ENCODE assay signal across 8 cellular contexts in the genomic region with DNA sequence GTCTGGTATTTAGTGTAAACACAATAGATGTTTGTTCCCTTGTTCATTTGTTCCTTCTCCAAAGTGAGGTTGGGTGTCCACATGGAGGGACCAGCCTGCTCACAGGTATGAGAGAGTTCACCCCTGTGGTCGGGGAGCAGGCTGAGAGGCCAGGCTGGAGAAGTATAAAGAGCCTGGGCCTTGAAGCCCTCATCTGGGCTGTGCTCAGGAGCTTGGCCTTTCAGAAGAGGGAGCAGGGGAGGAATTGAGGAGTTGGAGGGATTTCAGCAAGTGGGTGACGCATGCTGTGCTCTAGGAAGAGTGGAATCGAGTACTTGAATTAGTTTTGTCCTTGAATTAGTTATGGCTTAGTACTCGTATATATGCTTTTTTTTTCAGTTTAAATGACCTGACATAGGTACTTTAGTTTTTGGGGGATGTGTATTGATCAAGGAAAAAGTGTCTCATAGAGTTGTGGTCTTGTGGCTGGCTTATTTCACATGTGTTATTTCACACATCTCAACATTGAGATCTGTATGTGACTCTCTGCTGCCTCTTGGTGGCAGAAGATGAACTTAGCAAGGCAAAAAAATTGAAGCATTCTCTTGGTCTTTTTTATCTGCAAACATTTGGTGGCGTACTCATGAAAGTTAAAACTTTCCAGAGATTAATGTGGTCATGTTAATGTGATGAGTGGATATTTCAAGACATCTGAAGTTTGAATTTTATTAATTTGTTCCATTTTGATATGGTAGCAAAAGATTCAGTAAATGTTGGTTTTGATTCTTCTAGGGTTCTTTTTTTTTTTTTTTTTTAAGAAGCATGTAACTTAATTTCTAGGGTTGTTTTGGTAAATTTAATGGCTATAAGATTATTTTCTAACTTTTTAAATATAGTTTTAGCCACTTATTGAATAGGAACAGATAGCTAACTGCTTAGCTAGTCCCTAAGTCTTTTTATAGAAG. TPM values are rescaled to one million over a fixed set of nuclear protein-coding genes. Genes with fewer than 3 reads are reported as not detected.
DNase-seq lines count a peak whose midpoint lies in the region; ATAC-seq, FAIRE-seq and TF ChIP-seq lines count a peak whose summit lies in the region.

No MANE protein-coding gene starts in this region.

- no peaks in the 10 kb centered on the region for H3K27me3 ChIP-seq in neutrophil

- DNase-seq in D721Med (ENCODE audit: insufficient read length, low spot score), result no peak
- no peak for DNase-seq in GM19239 (ENCODE audit: insufficient read length, low spot score)
- DNase-seq in NCI-H526 treated with DMSO at 0.1 percent for 48 hours (lab: John Stamatoyannopoulos, UW), result peak; percentile 39
- peak; percentile 42 for DNase-seq in activated T-cell treated with anti-CD3 and anti-CD28 coated beads, Interleukin-2, amount 50 U/mL, for 24 hours
- peak; percentile 63 for DNase-seq in fibroblast of the aortic adventitia (ENCODE audit: low read depth)
- DNase-seq in cortex of kidney (lab: John Stamatoyannopoulos, UW), result no peak

- peak overlapping the region; percentile 78 for H3K27ac Mint-ChIP-seq in activated T-cell treated with anti-CD3 and anti-CD28 coated beads, Interleukin-2, amount 50 U/mL, for 24 hours

- H3K4me3 Mint-ChIP-seq in activated T-cell treated with anti-CD3 and anti-CD28 coated beads, Interleukin-2, amount 50 U/mL, for 24 hours, result no peak overlapping the region

- no peak overlapping the region for H3K27ac ChIP-seq in neutrophil

- peaks cover 33% of the 10 kb centered on the region for H3K36me3 Mint-ChIP-seq in activated T-cell treated with anti-CD3 and anti-CD28 coated beads, Interleukin-2, amount 50 U/mL, for 24 hours (ENCODE audit: low read depth)

- no peaks in the 10 kb centered on the region for H3K9me3 ChIP-seq in neutrophil

- peak; percentile 94 for FAIRE-seq in D721Med (lab: Jason Lieb, UNC)
- peak; percentile 98 for FAIRE-seq in GM19239 (lab: Jason Lieb, UNC)

- H3K9me3 Mint-ChIP-seq in activated T-cell treated with anti-CD3 and anti-CD28 coated beads, Interleukin-2, amount 50 U/mL, for 24 hours, result no peaks in the 10 kb centered on the region

- TF ChIP-seq CTCF in D721Med (IDR thresholded peaks at IDR 0.05; ENCODE audit: insufficient read depth, missing control alignments), result peak; percentile 97
- peak; percentile 86 for TF ChIP-seq CTCF in fibroblast of the aortic adventitia (IDR thresholded peaks at IDR 0.05; ENCODE audit: insufficient read depth, low read length)
- TF ChIP-seq CTCF in neutrophil (IDR thresholded peaks at IDR 0.05), result peak; percentile 45

- peaks cover 30% of the 10 kb centered on the region for H3K36me3 ChIP-seq in neutrophil

- peak; percentile 88 for ATAC-seq in HG03280 (IDR thresholded peaks at IDR 0.05; ENCODE audit: unreplicated experiment)

- no peaks in the 10 kb centered on the region for H3K27me3 Mint-ChIP-seq in activated T-cell treated with anti-CD3 and anti-CD28 coated beads, Interleukin-2, amount 50 U/mL, for 24 hours

- no peaks in the 10 kb centered on the region for H3K4me1 ChIP-seq in neutrophil (ENCODE audit: control insufficient read depth in 1 of 2, insufficient read depth in 1 of 2, low read depth in 1 of 2, low read length in 1 of 2)

- H3K4me3 ChIP-seq in fibroblast of the aortic adventitia (ENCODE audit: low read depth, low read length) (no peak overlapping the region), neutrophil (ENCODE audit: low read depth in 1 of 2, low read length in 1 of 2) (no peak overlapping the region)

- H3K4me1 Mint-ChIP-seq in activated T-cell treated with anti-CD3 and anti-CD28 coated beads, Interleukin-2, amount 50 U/mL, for 24 hours (ENCODE audit: low read depth), result peaks cover 26% of the 10 kb centered on the region

RNA-seq across cellular contexts. Expression of a gene that starts 54.3 kb away (rescaled TPM):
- total RNA-seq in fibroblast of the aortic adventitia (ENCODE audit: low replicate concordance), result 0.72 TPM in 1 of 2 replicates, not detected in the other

Comparison
In these comparisons a context has a peak if more than half of its experiments do, and no peak if none do; other contexts are left out.
1. DNase-seq: peak in NCI-H526 treated with DMSO at 0.1 percent for 48 hours (single experiment), activated T-cell treated with anti-CD3 and anti-CD28 coated beads, Interleukin-2, amount 50 U/mL, for 24 hours (single experiment) and fibroblast of the aortic adventitia (single experiment); none in D721Med (single experiment), GM19239 (single experiment) and cortex of kidney (single experiment).
2. CTCF ChIP-seq: peak in every context shown above with its lines; median percentile 97 in D721Med; 86 in fibroblast of the aortic adventitia; 45 in neutrophil.